Comparison of ENCODE assay signal across 1 cellular context in genomic region chrX:111254896-111255693, GRCh38.
TF ChIP-seq lines count a peak whose summit lies in the region.

No MANE protein-coding gene starts in this region.

TF ChIP-seq in K562, 482 proteins besides CTCF, POLR2A, EP300 and RAD21 (continued from another document):
- no peak for TF ChIP-seq ARID4B (CRISPR knock-in tag; IDR thresholded peaks at IDR 0.05)
- TF ChIP-seq NR4A1 (CRISPR knock-in tag; IDR thresholded peaks at IDR 0.05): no peak
- TF ChIP-seq NR4A1 (tag; IDR thresholded peaks at IDR 0.05): no peak
- TF ChIP-seq ZMIZ1 (IDR thresholded peaks at IDR 0.05; ENCODE audit: low read depth in 2 of 2, low read length in 2 of 2): no peak
